16 cellular contexts compared by ENCODE assay signal in genomic region chr10:95697429-95697828, GRCh38. TPM values are rescaled to one million over a fixed set of nuclear protein-coding genes. Genes with fewer than 3 reads are reported as not detected.
A peak's percentile ranks its signal among the peaks of the same experiment; 100 is the strongest.
DNase-seq lines count a peak whose midpoint lies in the region; ATAC-seq, FAIRE-seq and TF ChIP-seq lines count a peak whose summit lies in the region.
"Had no signal": no experiment of that assay in that cellular context is flagged by ENCODE, and none has a peak within 500 bp of the region (broad histone marks: within the 10 kb centered on the region; RNA-seq: fewer than 3 reads in every experiment).

No MANE protein-coding gene starts in this region.

- H3K4me2 ChIP-seq in astrocyte (ENCODE audit: low read length): no peak overlapping the region

- peaks cover 5% of the 10 kb centered on the region for H3K4me1 Mint-ChIP-seq in astrocyte (ENCODE audit: low read depth, unreplicated experiment)

- H3K27me3 Mint-ChIP-seq in astrocyte (ENCODE audit: low read depth, unreplicated experiment): no peaks in the 10 kb centered on the region

- H3K36me3 Mint-ChIP-seq in astrocyte (ENCODE audit: low read depth, unreplicated experiment): no peaks in the 10 kb centered on the region

- ATAC-seq in GM19043 (IDR thresholded peaks at IDR 0.05; ENCODE audit: low read depth, unreplicated experiment): peak; percentile 30
- peak in 1 of 2 donors; percentile 10 for ATAC-seq in upper lobe of left lung (ENCODE audit: low FRiP score in 2 of 2)
- no peak for ATAC-seq in GM21390 (IDR thresholded peaks at IDR 0.05; ENCODE audit: unreplicated experiment)
- ATAC-seq in GM19328 (IDR thresholded peaks at IDR 0.05; ENCODE audit: unreplicated experiment): no peak
- ATAC-seq: K562; left lung; natural killer cell treated with Interleukin-12 subunit alpha and Interleukin-12 subunit beta and Interleukin-15 and Interleukin-18, amount 100 ng/mL, for 72 hours; WTC11 had no signal

- peak; percentile 25 for DNase-seq in KBM-7
- DNase-seq in astrocyte (ENCODE audit: low read depth): no peak
- DNase-seq in upper lobe of left lung: peak in 1 of 2 donors; percentile 65
- DNase-seq in DMS79 (lab: John Stamatoyannopoulos, UW): no peak
- DNase-seq: CD4-positive, alpha-beta T cell; HFFc6; NCI-H1436 had no signal

- no peak overlapping the region for H3K27ac Mint-ChIP-seq in astrocyte (ENCODE audit: unreplicated experiment)
- H3K27ac Mint-ChIP-seq: CD4-positive, alpha-beta T cell; HFFc6; WTC11 had no signal

- H3K79me2 ChIP-seq in astrocyte (ENCODE audit: insufficient read depth, low read length): peaks cover 12% of the 10 kb centered on the region

- peak overlapping the region; percentile 7 for H2AFZ ChIP-seq in astrocyte (ENCODE audit: low read depth, low read length)

- in situ Hi-C loops in KBM-7 (cut with MboI; ENCODE audit: low pct_unique_long_range_greater_than_20kb, low sequenced_read_pairs): no loop called here

- no peak overlapping the region for H3K27ac ChIP-seq in astrocyte (ENCODE audit: low read depth, low read length)
- H3K27ac ChIP-seq in upper lobe of left lung: peak overlapping the region in 3 of 4 donors; percentile 5 to 40 (median 19)
- H3K27ac ChIP-seq: breast epithelium had no signal

- H3K4me1 ChIP-seq in astrocyte (ENCODE audit: insufficient read depth, low read length) (peaks cover 7% of the 10 kb centered on the region), upper lobe of left lung (peaks cover 9 to 14% (median 13%) of the 10 kb centered on the region in 4 donors)

- H3K27me3 ChIP-seq in astrocyte (ENCODE audit: insufficient read depth, low read length): no peaks in the 10 kb centered on the region
- H3K27me3 ChIP-seq in upper lobe of left lung: no peaks in the 10 kb centered on the region
- H3K27me3 ChIP-seq: breast epithelium, left lung, tibial nerve had no signal

- H3K4me3 Mint-ChIP-seq in astrocyte (ENCODE audit: unreplicated experiment): no peak overlapping the region
- H3K4me3 Mint-ChIP-seq: CD4-positive, alpha-beta T cell; HFFc6; natural killer cell treated with Interleukin-12 subunit alpha and Interleukin-12 subunit beta and Interleukin-15 and Interleukin-18, amount 100 ng/mL, for 72 hours; WTC11 had no signal

- H3K4me3 ChIP-seq in astrocyte (ENCODE audit: insufficient read depth, low read depth, low read length) (no peak overlapping the region), upper lobe of left lung (no peak overlapping the region)
- H3K4me3 ChIP-seq: breast epithelium, K562, left lung, tibial nerve had no signal

- H3K36me3 ChIP-seq in astrocyte (ENCODE audit: insufficient read depth, low read length) (no peaks in the 10 kb centered on the region), upper lobe of left lung (no peaks in the 10 kb centered on the region)
- H3K36me3 ChIP-seq: breast epithelium, left lung, tibial nerve had no signal

- H3K9ac ChIP-seq in astrocyte (ENCODE audit: low read length): no peak overlapping the region

- peaks cover 9% of the 10 kb centered on the region for H3K9me3 Mint-ChIP-seq in astrocyte (ENCODE audit: unreplicated experiment)
- H3K9me3 Mint-ChIP-seq: CD4-positive, alpha-beta T cell; natural killer cell treated with Interleukin-12 subunit alpha and Interleukin-12 subunit beta and Interleukin-15 and Interleukin-18, amount 100 ng/mL, for 72 hours had no signal

- no peaks in the 10 kb centered on the region for H3K9me3 ChIP-seq in astrocyte (ENCODE audit: insufficient read depth, low read depth, low read length)
- no peaks in the 10 kb centered on the region for H3K9me3 ChIP-seq in upper lobe of left lung
- H3K9me3 ChIP-seq: breast epithelium, left lung, tibial nerve had no signal

- FAIRE-seq in astrocyte (lab: Jason Lieb, UNC): no peak
- FAIRE-seq: K562 had no signal

- whole genome bisulfite sequencing in upper lobe of left lung, 2 donors: 57 to 73% methylated on average over 3 of the region's 3 CpGs

- no peak for TF ChIP-seq POLR2A in upper lobe of left lung (IDR thresholded peaks at IDR 0.05)

- TF ChIP-seq CTCF in astrocyte (IDR thresholded peaks at IDR 0.05; ENCODE audit: insufficient read depth, low read depth, low read length): no peak
- TF ChIP-seq CTCF in upper lobe of left lung (IDR thresholded peaks at IDR 0.05): no peak

- H4K20me1 ChIP-seq in astrocyte (ENCODE audit: insufficient read depth, low read length): no peaks in the 10 kb centered on the region

- no peak for TF ChIP-seq EP300 in upper lobe of left lung (IDR thresholded peaks at IDR 0.05)

RNA-seq across cellular contexts. Expression of gene TCTN3, which starts 3.7 kb away (rescaled TPM):
- 43.3 and 44.3 TPM in 2 replicates for total RNA-seq in astrocyte
- total RNA-seq in upper lobe of left lung: 10 to 100 TPM; 12.6 to 27.6 (median 25.5) TPM

RNA-seq across cellular contexts. Expression of gene ALDH18A1, which starts 40.9 kb away (rescaled TPM):
- total RNA-seq in astrocyte (121 and 130 TPM in 2 replicates), upper lobe of left lung (10 to 100 TPM in 5 of 6 donors, 1 to 10 TPM in 1; 7.0 to 32.6 (median 22.7) TPM)

RNA-seq across cellular contexts. Expression of gene ENTPD1, which starts 58.5 kb away (rescaled TPM):
- total RNA-seq in astrocyte (0.77 and 0.95 TPM in 2 replicates), upper lobe of left lung (10 to 100 TPM; 18.0 to 45.4 (median 22.3) TPM)
- total RNA-seq: HFFc6 had no signal
